11 cellular contexts compared by ENCODE assay signal in genomic region chr13:103093649-103094048, GRCh38. TPM values are rescaled to one million over a fixed set of nuclear protein-coding genes. Genes with fewer than 3 reads are reported as not detected.
"Had no signal": no experiment of that assay in that cellular context is flagged by ENCODE, and none has a peak within 500 bp of the region (broad histone marks: within the 10 kb centered on the region; RNA-seq: fewer than 3 reads in every experiment).

No MANE protein-coding gene starts in this region.

RNA-seq across cellular contexts. Expression of gene SLC10A2, which starts 27.4 kb away (rescaled TPM):
- total RNA-seq: OCI-LY7, PC-3, PC-9, Right ventricle myocardium inferior, Right ventricle myocardium superior, RPMI7951, SJCRH30, SJSA1, SK-MEL-5, T-cell had no signal
- polyA plus RNA-seq: SK-N-SH had no signal
